ENCODE assay signal across 10 cellular contexts in the genomic region with DNA sequence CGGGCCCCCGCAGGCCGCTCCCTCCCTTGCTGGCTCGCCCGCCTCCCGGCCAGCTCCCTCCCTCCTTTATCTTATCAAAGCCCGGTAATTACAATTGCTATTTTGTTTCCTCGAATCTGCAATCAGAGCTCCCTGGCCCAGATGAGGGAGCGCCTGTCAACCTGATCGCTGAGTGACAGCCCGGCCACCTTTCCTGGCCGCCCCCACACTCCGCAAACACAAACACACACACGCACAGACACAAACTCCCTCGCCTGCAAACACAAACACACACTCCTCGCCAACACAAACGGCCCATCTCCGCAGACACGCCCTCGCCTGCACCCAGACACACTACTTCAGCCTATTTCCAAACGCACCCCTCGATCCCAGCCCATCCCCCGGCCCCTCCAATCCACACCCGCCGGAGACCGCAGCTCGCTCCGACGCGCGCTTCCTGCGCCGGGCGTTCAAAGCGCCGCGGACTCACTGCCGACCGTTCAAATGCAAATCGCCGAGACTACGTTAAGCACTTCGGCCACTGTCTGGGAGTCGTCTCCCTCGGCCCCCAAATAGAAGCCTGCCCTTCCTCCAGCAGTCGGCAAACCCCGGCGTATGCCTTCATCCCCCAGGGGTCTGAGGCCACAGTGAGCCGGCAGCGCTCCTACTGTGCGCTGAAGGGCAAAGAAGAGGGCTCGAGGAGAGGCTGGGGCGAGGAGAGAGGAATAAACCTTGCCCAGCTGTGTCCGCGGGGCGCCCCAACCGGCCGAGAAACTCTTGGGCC. TPM values are rescaled to one million over a fixed set of nuclear protein-coding genes. Genes with fewer than 3 reads are reported as not detected.
DNase-seq lines count a peak whose midpoint lies in the region; ATAC-seq and TF ChIP-seq lines count a peak whose summit lies in the region.
"Had no signal": no experiment of that assay in that cellular context is flagged by ENCODE, and none has a peak within 500 bp of the region (broad histone marks: within the 10 kb centered on the region; RNA-seq: fewer than 3 reads in every experiment).

No MANE protein-coding gene starts in this region.

- H4K20me1 ChIP-seq in hepatocyte (ENCODE audit: insufficient read depth, poor library complexity, severe bottlenecking), result no peaks in the 10 kb centered on the region

- intact Hi-C loops in sigmoid colon (cut with DNase I), result no loop called here

- H3K27ac Mint-ChIP-seq in activated naive CD4-positive, alpha-beta T cell treated with anti-CD3 and anti-CD28 coated beads, Interleukin-2, amount 10 ng/mL, durations not matched to agents 7 days and 5 days, result no peak overlapping the region

- H3K4me1 ChIP-seq in hepatocyte (ENCODE audit: insufficient read depth) (peaks cover 33% of the 10 kb centered on the region), sigmoid colon (peaks cover 0 to 79% (median 69%) of the 10 kb centered on the region in 4 donors)

- H3K27me3 Mint-ChIP-seq in activated naive CD4-positive, alpha-beta T cell treated with anti-CD3 and anti-CD28 coated beads, Interleukin-2, amount 10 ng/mL, durations not matched to agents 7 days and 5 days, result peaks cover 56% of the 10 kb centered on the region

- peaks cover 50% of the 10 kb centered on the region for H3K27me3 ChIP-seq in hepatocyte
- H3K27me3 ChIP-seq in sigmoid colon, result peaks cover 34 to 61% (median 48%) of the 10 kb centered on the region in 3 donors

- peak overlapping the region; percentile 95 for H3K4me2 ChIP-seq in hepatocyte

- H3K36me3 ChIP-seq in hepatocyte (replicated peaks; ENCODE audit: insufficient read depth, low read depth) (no peaks in the 10 kb centered on the region), sigmoid colon (no peaks in the 10 kb centered on the region)

- H3K36me3 Mint-ChIP-seq in activated naive CD4-positive, alpha-beta T cell treated with anti-CD3 and anti-CD28 coated beads, Interleukin-2, amount 10 ng/mL, durations not matched to agents 7 days and 5 days, result peaks cover 7% of the 10 kb centered on the region

- H3K4me3 ChIP-seq in hepatocyte (peak overlapping the region; percentile 27), sigmoid colon (peak overlapping the region; percentile 7 to 45 (median 36))
- H3K4me3 ChIP-seq: SJSA1 had no signal

- H3K9me3 Mint-ChIP-seq in activated naive CD4-positive, alpha-beta T cell treated with anti-CD3 and anti-CD28 coated beads, Interleukin-2, amount 10 ng/mL, durations not matched to agents 7 days and 5 days, result no peaks in the 10 kb centered on the region

- ATAC-seq in GM18870 (IDR thresholded peaks at IDR 0.05; ENCODE audit: unreplicated experiment), result no peak
- no peak for ATAC-seq in GM19035 (IDR thresholded peaks at IDR 0.05; ENCODE audit: unreplicated experiment)

- H3K4me3 Mint-ChIP-seq in activated naive CD4-positive, alpha-beta T cell treated with anti-CD3 and anti-CD28 coated beads, Interleukin-2, amount 10 ng/mL, durations not matched to agents 7 days and 5 days, result peak overlapping the region; percentile 66

- no peaks in the 10 kb centered on the region for H3K79me2 ChIP-seq in hepatocyte

- no peak for TF ChIP-seq EP300 in sigmoid colon (IDR thresholded peaks at IDR 0.05)

- H3K9me3 ChIP-seq in hepatocyte (ENCODE audit: low read depth) (no peaks in the 10 kb centered on the region), sigmoid colon (no peaks in the 10 kb centered on the region)
- H3K9me3 ChIP-seq: SJSA1 had no signal

- H2AFZ ChIP-seq in hepatocyte, result peak overlapping the region; percentile 50

- peak; percentile 7 for DNase-seq in NCI-H1436 (lab: John Stamatoyannopoulos, UW)
- DNase-seq in NCI-H1436 treated with DMSO at 0.1 percent for 48 hours (lab: John Stamatoyannopoulos, UW), result no peak
- DNase-seq in activated naive CD4-positive, alpha-beta T cell treated with anti-CD3 and anti-CD28 coated beads, Interleukin-2, amount 10 ng/mL, durations not matched to agents 7 days and 5 days, result peak; percentile 41
- peak; percentile 72 for DNase-seq in hepatocyte (ENCODE audit: low spot score)
- peak; percentile 66 for DNase-seq in sigmoid colon
- DNase-seq in NCI-H1092 (lab: John Stamatoyannopoulos, UW), result no peak

- CTCF ChIA-PET in activated naive CD4-positive, alpha-beta T cell treated with anti-CD3 and anti-CD28 coated beads, Interleukin-2, amount 10 ng/mL, durations not matched to agents 7 days and 5 days (lab: Charles Lee), result interaction anchor here (0.7 to 7.3 kb wide), 4 partner anchors 10 to 208 kb away, joined by 3 to 192 read pairs (median 4); no protein-coding TSS in a partner anchor

- no peaks in the 10 kb centered on the region for H3K9me2 ChIP-seq in hepatocyte (replicated peaks; ENCODE audit: insufficient read depth)

- no peak overlapping the region for H3K27ac ChIP-seq in hepatocyte
- no peak overlapping the region for H3K27ac ChIP-seq in sigmoid colon
- H3K27ac ChIP-seq: 22Rv1, SJSA1 had no signal

- peaks cover 57% of the 10 kb centered on the region for H3K4me1 Mint-ChIP-seq in activated naive CD4-positive, alpha-beta T cell treated with anti-CD3 and anti-CD28 coated beads, Interleukin-2, amount 10 ng/mL, durations not matched to agents 7 days and 5 days

- no peak for TF ChIP-seq POLR2A in sigmoid colon (IDR thresholded peaks at IDR 0.05)

- WGBS in hepatocyte (ENCODE audit: low lambda C conversion rate, missing lambda C conversion rate), result 3% methylated on average over 49 of the region's 58 CpGs
- 2 to 5% methylated on average over 58 of the region's 58 CpGs for WGBS in sigmoid colon, 2 donors

- TF ChIP-seq CTCF in hepatocyte (IDR thresholded peaks at IDR 0.05; ENCODE audit: poor library complexity) (no peak), sigmoid colon (IDR thresholded peaks at IDR 0.05) (no peak)

RNA-seq across cellular contexts. Expression of a gene that starts 3.0 kb away (rescaled TPM):
- total RNA-seq in hepatocyte, result not detected in 2 replicates
- not detected in 2 replicates for polyA plus RNA-seq in hepatocyte
- not detected for total RNA-seq in sigmoid colon
- polyA plus RNA-seq in sigmoid colon, result under 1 TPM in 1 of 3 donors, not detected in 2; 0.10 TPM
- total RNA-seq: SJSA1 had no signal

RNA-seq across cellular contexts. Expression of a gene that starts 4.3 kb away (rescaled TPM):
- total RNA-seq in hepatocyte (69.4 and 71.6 TPM in 2 replicates), sigmoid colon (10 to 100 TPM; 23.0 to 45.7 (median 29.8) TPM)
- polyA plus RNA-seq in hepatocyte (4.0 and 5.1 TPM in 2 replicates), sigmoid colon (10 to 100 TPM; 17.8 to 64.9 (median 26.4) TPM)

RNA-seq across cellular contexts. Expression of a gene that starts 39.3 kb away (rescaled TPM):
- total RNA-seq in hepatocyte (66.4 and 76.8 TPM in 2 replicates), sigmoid colon (100 to 1,000 TPM; 124 to 143 (median 140) TPM)
- polyA plus RNA-seq in hepatocyte (46.1 and 55.7 TPM in 2 replicates), sigmoid colon (10 to 100 TPM; 15.7 to 60.5 (median 23.4) TPM)

Comparison
In these comparisons a context has a peak if more than half of its experiments do, and no peak if none do; other contexts are left out.
1. DNase-seq: peak in NCI-H1436 (single experiment), activated naive CD4-positive, alpha-beta T cell treated with anti-CD3 and anti-CD28 coated beads, Interleukin-2, amount 10 ng/mL, durations not matched to agents 7 days and 5 days (single experiment), hepatocyte (single experiment) and sigmoid colon (single experiment); none in NCI-H1436 treated with DMSO at 0.1 percent for 48 hours (single experiment) and NCI-H1092 (single experiment).